Comparison of ENCODE assay signal across 28 cellular contexts in the genomic region with DNA sequence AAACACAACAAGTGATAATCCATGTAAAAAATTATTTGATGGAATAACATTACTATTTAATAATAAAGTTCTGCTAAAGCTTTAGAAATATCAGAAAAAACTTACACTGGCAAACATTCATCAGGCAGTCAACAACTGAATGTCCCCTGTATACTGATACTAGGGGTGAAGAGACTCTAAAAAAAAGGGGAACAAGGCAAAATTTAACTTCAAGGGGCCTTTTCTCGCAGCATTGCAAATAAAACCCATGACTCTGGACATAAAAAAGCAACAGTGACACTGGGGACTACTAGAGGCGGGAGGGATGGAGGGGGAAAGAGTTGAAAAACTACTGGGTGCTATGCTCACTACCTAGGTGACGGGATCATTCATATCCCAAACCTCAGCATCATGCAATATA.
"Had no signal": no experiment of that assay in that cellular context is flagged by ENCODE, and none has a peak within 500 bp of the region (broad histone marks: within the 10 kb centered on the region; RNA-seq: fewer than 3 reads in every experiment).

No MANE protein-coding gene starts in this region.

- H3K36me3 ChIP-seq: adrenal gland, breast epithelium, MG63, Peyer's patch had no signal

- H3K27me3 ChIP-seq: adrenal gland, body of pancreas, breast epithelium, MG63, Peyer's patch had no signal

- H3K27ac ChIP-seq: adrenal gland, breast epithelium, Peyer's patch had no signal

- H3K4me3 ChIP-seq: adrenal gland, body of pancreas, breast epithelium, MG63, Peyer's patch had no signal

- H3K9me3 ChIP-seq: adrenal gland, body of pancreas, breast epithelium, MG63, Peyer's patch had no signal

- DNase-seq: activated CD4-positive, alpha-beta T cell treated with anti-CD3 and anti-CD28 coated beads for 36 hours; activated CD4-positive, alpha-beta T cell treated with anti-CD3 and anti-CD28 coated beads, Interleukin-2, amount 10 ng/mL, durations not matched to agents 7 days and 5 days; activated CD4-positive, alpha-beta T cell treated with anti-CD3 and anti-CD28 coated beads, Interleukin-2, amount 50 U/mL, for 48 hours; activated CD8-positive, alpha-beta T cell treated with anti-CD3 and anti-CD28 coated beads, Interleukin-2, amount 10 ng/mL, durations not matched to agents 7 days and 5 days; activated gamma-delta T cell treated with Interleukin-2 at 50 U/mL for 16 hours; activated naive CD4-positive, alpha-beta T cell treated with anti-CD3 and anti-CD28 coated beads for 36 hours; activated T-cell treated with anti-CD3 and anti-CD28 coated beads, Interleukin-2, amount 50 U/mL, for 24 hours; cerebellar nuclear complex; Kasumi-1; KG1; MG63; NCI-H1092; NCI-H1436 treated with DMSO at 0.1 percent for 48 hours; NCI-H1694 treated with DMSO at 0.1 percent for 48 hours; NCI-H2029; NCI-H2107; NCI-H2171; NCI-H510A; NCI-H526; NCI-H748 treated with DMSO at 0.1 percent for 48 hours; PC-3; Peyer's patch; RPMI8226; SHP77 treated with DMSO at 0.1 percent for 48 hours; T1000 had no signal

- H3K4me1 ChIP-seq: breast epithelium had no signal
